In genomic region chr7:143906895-143907294, GRCh38 we compare ENCODE assay signal across 27 cellular contexts. TPM values are rescaled to one million over a fixed set of nuclear protein-coding genes. Genes with fewer than 3 reads are reported as not detected.
DNase-seq lines count a peak whose midpoint lies in the region; ATAC-seq, FAIRE-seq and TF ChIP-seq lines count a peak whose summit lies in the region.
"Had no signal": no experiment of that assay in that cellular context is flagged by ENCODE, and none has a peak within 500 bp of the region (broad histone marks: within the 10 kb centered on the region; RNA-seq: fewer than 3 reads in every experiment).

No MANE protein-coding gene starts in this region.

- no peak overlapping the region for H2BK15ac ChIP-seq in H1 (ENCODE audit: low read length)

- no peak overlapping the region for H2BK120ac ChIP-seq in H1 (replicated peaks; ENCODE audit: low read depth, low read length)

- H3K9me3 ChIP-seq in H1 (ENCODE audit: insufficient read depth in 2 of 2, low read depth in 1 of 2, low read length in 1 of 2) = no peaks in the 10 kb centered on the region
- no peaks in the 10 kb centered on the region for H3K9me3 ChIP-seq in HepG2 (ENCODE audit: low read length)
- H3K9me3 ChIP-seq: MG63 had no signal

- no peak overlapping the region for H3K23ac ChIP-seq in H1 (ENCODE audit: insufficient read length)

- H2AFZ ChIP-seq in H1 (ENCODE audit: low read length) (no peak overlapping the region), HepG2 (ENCODE audit: low read length) (no peak overlapping the region)
- H2AFZ ChIP-seq: GM23248 had no signal

- peak; percentile 83 for ATAC-seq in HepG2
- ATAC-seq in GM18502 (IDR thresholded peaks at IDR 0.05; ENCODE audit: poor library complexity, unreplicated experiment) = no peak

- H3K79me2 ChIP-seq in H1 (ENCODE audit: control insufficient read depth in 1 of 2, insufficient read depth in 2 of 2, low read length in 2 of 2) = no peaks in the 10 kb centered on the region
- no peaks in the 10 kb centered on the region for H3K79me2 ChIP-seq in HepG2 (ENCODE audit: insufficient read depth, low read length)

- H3K36me3 ChIP-seq in H1 (ENCODE audit: control insufficient read depth in 2 of 4, insufficient read depth in 4 of 4, low read length in 3 of 4) (no peaks in the 10 kb centered on the region), HepG2 (replicated peaks in 1 of 2; ENCODE audit: control insufficient read depth in 1 of 2, insufficient read depth in 2 of 2, low read length in 2 of 2) (no peaks in the 10 kb centered on the region)
- H3K36me3 ChIP-seq: MG63 had no signal

- no peak overlapping the region for H2BK12ac ChIP-seq in H1 (ENCODE audit: low read depth, low read length)

- no peak overlapping the region for H2BK20ac ChIP-seq in H1 (ENCODE audit: low read length)

- no peak overlapping the region for H4K91ac ChIP-seq in H1 (replicated peaks; ENCODE audit: insufficient read length, low read length)

- no peaks in the 10 kb centered on the region for H3K27me3 ChIP-seq in H1 (replicated peaks in 1 of 4; ENCODE audit: control insufficient read depth in 3 of 4, extremely low read depth in 1 of 4, insufficient read depth in 3 of 4, low read length in 3 of 4)
- no peaks in the 10 kb centered on the region for H3K27me3 ChIP-seq in HepG2 (ENCODE audit: control insufficient read depth in 1 of 2, insufficient read depth in 2 of 2, low read length in 2 of 2)
- H3K27me3 ChIP-seq: MG63 had no signal

- H4K8ac ChIP-seq in H1 (ENCODE audit: extremely low read depth, insufficient read depth, low read length) = no peak overlapping the region

- CTCF ChIA-PET in H1 (lab: Charles Lee; ENCODE audit: partially characterized antibody) (no interaction called here), HepG2 (lab: Yijun Ruan, JAX; ENCODE audit: low intra/inter-chr PET ratio, low total read pairs) (no interaction called here)

- H4K5ac ChIP-seq in H1 (ENCODE audit: insufficient read length, low read depth, low read length) = no peak overlapping the region

- no peak overlapping the region for H3K9ac ChIP-seq in H1 (replicated peaks in 1 of 4; ENCODE audit: extremely low read depth in 1 of 4, low read depth in 3 of 4, low read length in 3 of 4)
- H3K9ac ChIP-seq in HepG2 (ENCODE audit: insufficient read depth, low read depth, low read length) = peak overlapping the region; percentile 53
- H3K9ac ChIP-seq: GM23248 had no signal

- TF ChIP-seq EP300 in H1 (IDR thresholded peaks at IDR 0.05; ENCODE audit: borderline replicate concordance in 1 of 2, low read depth in 2 of 2, low read length in 2 of 2) (peak; percentile 22 to 55; a peak in 2 of 3 replicates), HepG2 (IDR thresholded peaks at IDR 0.05; ENCODE audit: low read depth in 2 of 2, low read length in 2 of 2) (peak; percentile 93 to 95), HepG2 (CRISPR knock-in tag; IDR thresholded peaks at IDR 0.05; ENCODE audit: borderline replicate concordance) (peak; percentile 90)

- DNase-seq in NCI-H2107 treated with DMSO at 0.1 percent for 48 hours (lab: John Stamatoyannopoulos, UW; ENCODE audit: unreplicated experiment) (peak; percentile 23), NCI-H2107 (lab: John Stamatoyannopoulos, UW) (no peak), H1 (ENCODE audit: low read depth in 1 of 2, low spot score in 2 of 2) (peak in 1 of 2 experiments; percentile 69), HepG2 (ENCODE audit: low spot score) (peak; percentile 97), coronary artery (ENCODE audit: low spot score) (no peak), GM10266 (ENCODE audit: extremely low spot score) (no peak)
- DNase-seq in activated CD8-positive, alpha-beta memory T cell treated with anti-CD3 and anti-CD28 coated beads, Interleukin-2, amount 50 U/mL, for 48 hours = no peak
- DNase-seq: 8988T; Calu3; DMS53; GM23248; HFFc6; IMR-90; Karpas-422; MG63; NCI-H1092; NCI-H1694 treated with DMSO at 0.1 percent for 48 hours; NCI-H2171; NCI-H446 treated with DMSO at 0.1 percent for 48 hours; NK-92 treated with Interleukin-12 subunit alpha and Interleukin-12 subunit beta, amount 100 ng/mL, for 24 hours; OCI-M1; SIG-M5 had no signal

- TF ChIP-seq RAD21 in H1 (IDR thresholded peaks at IDR 0.05 in 1 of 2, conservative IDR thresholded peaks at IDR 0.05 in 1 of 2; ENCODE audit: low read depth in 2 of 2, low read length in 2 of 2) (peak in 1 of 2 experiments; percentile 4; a peak in 1 of 4 replicates), HepG2 (CRISPR knock-in tag; IDR thresholded peaks at IDR 0.05) (peak; percentile 47; the same call in 1 of the 2 replicates)

- TF ChIP-seq CTCF in H1 (IDR thresholded peaks at IDR 0.05; ENCODE audit: control extremely low read depth in 1 of 3, insufficient read depth in 1 of 3, low read depth in 1 of 3, low read length in 3 of 3) = no peak
- peak; percentile 18; the same call in 1 of the 2 replicates for TF ChIP-seq CTCF in HepG2 (CRISPR knock-in tag; IDR thresholded peaks at IDR 0.05)
- TF ChIP-seq CTCF in coronary artery (IDR thresholded peaks at IDR 0.05) = no peak
- TF ChIP-seq CTCF in GM10266 (IDR thresholded peaks at IDR 0.05; ENCODE audit: control insufficient read depth, insufficient read depth, low read depth, missing control alignments) = no peak

- in situ Hi-C loops in HepG2 (cut with HindIII; ENCODE audit: extremely low pct_ligation_motif_present, low pct_unique_long_range_greater_than_20kb) = loop anchor here (25.0 kb wide), 1 partner anchor 520 kb away; the partner anchor contains the start of gene ZYX

- no peaks in the 10 kb centered on the region; the same call in 1 of the 2 replicates for H3K23me2 ChIP-seq in H1 (ENCODE audit: low read depth, low read length)

- TF ChIP-seq POLR2A in H1 (IDR thresholded peaks at IDR 0.05; ENCODE audit: control extremely low read depth in 1 of 2, low read depth in 2 of 2, low read length in 2 of 2) = no peak
- peak in 1 of 2 experiments; percentile 31; a peak in 1 of 4 replicates for TF ChIP-seq POLR2A in HepG2 (IDR thresholded peaks at IDR 0.05; ENCODE audit: insufficient read depth in 1 of 2, low read depth in 2 of 2, low read length in 2 of 2)

- peak overlapping the region in 1 of 4 experiments; percentile 13; a peak in 1 of 8 replicates for H3K4me3 ChIP-seq in H1 (ENCODE audit: extremely low read depth in 1 of 4, insufficient read depth in 2 of 4, low read depth in 3 of 4, low read length in 4 of 4)
- peak overlapping the region in 1 of 3 experiments; percentile 14; a peak in 1 of 6 replicates for H3K4me3 ChIP-seq in HepG2 (replicated peaks in 1 of 3; ENCODE audit: insufficient read depth in 1 of 3, low read depth in 2 of 3, low read length in 3 of 3)
- no peak overlapping the region for H3K4me3 ChIP-seq in coronary artery
- H3K4me3 ChIP-seq: GM23248, MG63 had no signal

- no peak overlapping the region for H3K4ac ChIP-seq in H1 (replicated peaks; ENCODE audit: insufficient read length, low read depth, low read length)

- H3K27ac ChIP-seq in H1 (ENCODE audit: low read depth, low read length) (no peak overlapping the region), HepG2 (ENCODE audit: extremely low read length, insufficient read depth, low read length) (peak overlapping the region; percentile 99), coronary artery (no peak overlapping the region)
- H3K27ac ChIP-seq: GM23248 had no signal

- POLR2A ChIA-PET in H1 (lab: Charles Lee; ENCODE audit: partially characterized antibody) = no interaction called here
- POLR2A ChIA-PET in HepG2 (lab: Yijun Ruan, JAX) = interaction anchor here (9.4 kb wide), 1 partner anchor 24 kb away, joined by 174 read pairs; no protein-coding TSS in a partner anchor

- no peak overlapping the region for H3K56ac ChIP-seq in H1 (replicated peaks; ENCODE audit: insufficient read length, low read depth, low read length)

- H2AK5ac ChIP-seq in H1 (ENCODE audit: low read depth, low read length) = no peak overlapping the region

- BruUV-seq in HepG2 (replicated peaks; lab: Mats Ljungman, UMichigan) = no TSS peak

- peak; percentile 86 for FAIRE-seq in H1 (lab: Jason Lieb, UNC)
- FAIRE-seq in HepG2 (lab: Jason Lieb, UNC) = peak; percentile 97
- FAIRE-seq: GM18507 had no signal

- no peak overlapping the region; the same call in 1 of the 2 replicates for H3K18ac ChIP-seq in H1 (ENCODE audit: extremely low read depth, low read length)

- no peak overlapping the region for H3K14ac ChIP-seq in H1 (ENCODE audit: insufficient read length)

- H4K20me1 ChIP-seq in H1 (replicated peaks in 1 of 2; ENCODE audit: control insufficient read depth in 1 of 2, insufficient read depth in 2 of 2, low read length in 2 of 2) = no peaks in the 10 kb centered on the region
- no peaks in the 10 kb centered on the region for H4K20me1 ChIP-seq in HepG2 (ENCODE audit: insufficient read depth, low read length)

- H3K4me1 ChIP-seq in H1 (replicated peaks in 1 of 4; ENCODE audit: control insufficient read depth in 3 of 4, insufficient read depth in 4 of 4, low read length in 3 of 4) = peaks cover 6 to 24% (median 18%) of the 10 kb centered on the region in 4 experiments; a peak in 6 of 7 replicates
- peaks cover 82% of the 10 kb centered on the region for H3K4me1 ChIP-seq in HepG2 (ENCODE audit: insufficient read depth, low read length)

- H2BK5ac ChIP-seq in H1 (ENCODE audit: low read depth, low read length) = peak overlapping the region; percentile 26; the same call in 1 of the 2 replicates

- WGBS in H1 (ENCODE audit: extremely low coverage in 1 of 2, insufficient coverage in 1 of 2, insufficient read length in 1 of 2, insufficient replicate concordance in 2 of 2, low coverage in 1 of 2, low lambda C conversion rate in 2 of 2, missing lambda C conversion rate in 1 of 2), 2 experiments = 9% methylated on average over 5 of the region's 5 CpGs; no CpG with 5 or more reads in 1 of the 2 experiments
- WGBS in HepG2 (ENCODE audit: low lambda C conversion rate) = 2% methylated on average over 5 of the region's 5 CpGs

- intact Hi-C loops in HepG2 (cut with micrococcal nuclease; ENCODE audit: unreplicated experiment) = no loop called here

- no peaks in the 10 kb centered on the region for H3K79me1 ChIP-seq in H1 (ENCODE audit: low read depth, low read length)

- peak overlapping the region; percentile 3 to 45; a peak in 2 of 4 replicates for H3K4me2 ChIP-seq in H1 (ENCODE audit: insufficient read depth in 1 of 2, low read depth in 2 of 2, low read length in 2 of 2)
- H3K4me2 ChIP-seq in HepG2 (ENCODE audit: low read depth, low read length) = peak overlapping the region; percentile 69

RNA-seq across cellular contexts. Expression of gene TCAF1, which starts 4.9 kb away (rescaled TPM):
- 28.0 and 30.7 TPM in 2 replicates for total RNA-seq in H1 (2021; fragmentation: NEBNext Ultra II Directional; extraction: Animal tissue kit (Norgen Biotek cat#: 25700))
- polyA plus RNA-seq in H1 (2011; rRNA removed) (9.6 and 20.4 TPM in 2 replicates), HepG2 (2011; rRNA removed) (36.2 and 40.0 TPM in 2 replicates)
- 13.1 TPM for polyA plus RNA-seq in H1 (2011; cell fraction: cytosol; rRNA removed)
- polyA plus RNA-seq in H1 (2011; cell fraction: nucleus; rRNA removed) = 139 TPM
- polyA plus RNA-seq in H1 (2012, experiment 1 of 2) = 17.7 to 30.8 TPM (median 24.7 TPM) in 4 replicates
- 2.5 TPM for polyA plus RNA-seq in H1 (2012, experiment 2 of 2)
- 30.2 TPM for polyA plus RNA-seq in H1 (2013, experiment 1 of 2)
- 24.5 TPM for polyA plus RNA-seq in H1 (2013, experiment 2 of 2)
- polyA minus RNA-seq in H1 (2011; rRNA and poly(A)+ RNA removed) = 83.8 and 85.3 TPM in 2 replicates
- polyA minus RNA-seq in H1 (2011; cell fraction: cytosol; rRNA and poly(A)+ RNA removed) = 22.4 TPM
- 53.6 TPM for polyA minus RNA-seq in H1 (2011; cell fraction: nucleus; rRNA and poly(A)+ RNA removed)
- 101 and 124 TPM in 2 replicates for total RNA-seq in HepG2 (2016; rRNA removed; fragmentation: Illumina TruSeq; extraction: Trizol)
- 3.7 and 4.9 TPM in 2 replicates for total RNA-seq in HepG2 (2016; cell fraction: cytosol; rRNA removed; fragmentation: Illumina TruSeq; extraction: Trizol; ENCODE audit: low read depth)
- total RNA-seq in HepG2 (2016; cell fraction: insoluble cytoplasmic fraction; rRNA removed; fragmentation: Illumina TruSeq; extraction: Trizol) = 101 and 104 TPM in 2 replicates
- 19.6 and 22.3 TPM in 2 replicates for total RNA-seq in HepG2 (2016; cell fraction: membrane; rRNA removed; fragmentation: Illumina TruSeq; extraction: Trizol)
- 68.3 and 72.5 TPM in 2 replicates for total RNA-seq in HepG2 (2016; cell fraction: nucleus; rRNA removed; fragmentation: Illumina TruSeq; extraction: Trizol)
- 25.8 and 27.9 TPM in 2 replicates for polyA plus RNA-seq in HepG2 (2011; cell fraction: cytosol; rRNA removed)
- 28.0 and 33.8 TPM in 2 replicates for polyA plus RNA-seq in HepG2 (2011; cell fraction: nucleus; rRNA removed)
- 62.6 and 65.1 TPM in 2 replicates for polyA plus RNA-seq in HepG2 (2012)
- polyA plus RNA-seq in HepG2 (2016; cell fraction: cytosol; fragmentation: Illumina TruSeq; extraction: Trizol; ENCODE audit: low read depth) = 1.7 and 2.1 TPM in 2 replicates
- polyA plus RNA-seq in HepG2 (2016; cell fraction: insoluble cytoplasmic fraction; fragmentation: Illumina TruSeq; extraction: Trizol; ENCODE audit: low read depth) = 67.8 and 76.7 TPM in 2 replicates
- 4.5 and 5.8 TPM in 2 replicates for polyA plus RNA-seq in HepG2 (2016; cell fraction: membrane; fragmentation: Illumina TruSeq; extraction: Trizol; ENCODE audit: low read depth)
- polyA plus RNA-seq in HepG2 (2016; cell fraction: nucleus; fragmentation: Illumina TruSeq; extraction: Trizol; ENCODE audit: insufficient read depth, low read depth) = 55.2 and 55.9 TPM in 2 replicates
- 43.9 and 200 TPM in 2 replicates for polyA minus RNA-seq in HepG2 (2011; rRNA and poly(A)+ RNA removed; ENCODE audit: low replicate concordance)
- 52.7 and 61.0 TPM in 2 replicates for polyA minus RNA-seq in HepG2 (2011; cell fraction: cytosol; rRNA and poly(A)+ RNA removed)
- 51.2 and 68.0 TPM in 2 replicates for polyA minus RNA-seq in HepG2 (2011; cell fraction: nucleus; rRNA and poly(A)+ RNA removed)

RNA-seq across cellular contexts. Expression of gene OR2F2, which starts 28.1 kb away (rescaled TPM):
- total RNA-seq in H1 (2021; fragmentation: NEBNext Ultra II Directional; extraction: Animal tissue kit (Norgen Biotek cat#: 25700)) = not detected in 2 replicates
- polyA plus RNA-seq in H1 (2011; rRNA removed) = not detected in 2 replicates
- not detected for polyA plus RNA-seq in H1 (2011; cell fraction: cytosol; rRNA removed)
- not detected for polyA plus RNA-seq in H1 (2011; cell fraction: nucleus; rRNA removed)
- not detected in 4 replicates for polyA plus RNA-seq in H1 (2012, experiment 1 of 2)
- not detected for polyA plus RNA-seq in H1 (2012, experiment 2 of 2)
- not detected for polyA plus RNA-seq in H1 (2013, experiment 1 of 2)
- polyA plus RNA-seq in H1 (2013, experiment 2 of 2) = not detected
- not detected in 2 replicates for polyA minus RNA-seq in H1 (2011; rRNA and poly(A)+ RNA removed)
- not detected for polyA minus RNA-seq in H1 (2011; cell fraction: cytosol; rRNA and poly(A)+ RNA removed)
- polyA minus RNA-seq in H1 (2011; cell fraction: nucleus; rRNA and poly(A)+ RNA removed) = 0.60 TPM
- 0.13 TPM in 1 of 2 replicates, not detected in the other for total RNA-seq in HepG2 (2016; rRNA removed; fragmentation: Illumina TruSeq; extraction: Trizol)
- total RNA-seq in HepG2 (2016; cell fraction: cytosol; rRNA removed; fragmentation: Illumina TruSeq; extraction: Trizol; ENCODE audit: low read depth) = not detected in 2 replicates
- total RNA-seq in HepG2 (2016; cell fraction: insoluble cytoplasmic fraction; rRNA removed; fragmentation: Illumina TruSeq; extraction: Trizol) = 0.13 TPM in 1 of 2 replicates, not detected in the other
- not detected in 2 replicates for total RNA-seq in HepG2 (2016; cell fraction: membrane; rRNA removed; fragmentation: Illumina TruSeq; extraction: Trizol)
- 0.34 and 0.37 TPM in 2 replicates for total RNA-seq in HepG2 (2016; cell fraction: nucleus; rRNA removed; fragmentation: Illumina TruSeq; extraction: Trizol)
- not detected in 2 replicates for polyA plus RNA-seq in HepG2 (2011; rRNA removed)
- polyA plus RNA-seq in HepG2 (2011; cell fraction: cytosol; rRNA removed) = not detected in 2 replicates
- 0.36 and 0.59 TPM in 2 replicates for polyA plus RNA-seq in HepG2 (2011; cell fraction: nucleus; rRNA removed)
- polyA plus RNA-seq in HepG2 (2012) = not detected in 2 replicates
- polyA plus RNA-seq in HepG2 (2016; cell fraction: cytosol; fragmentation: Illumina TruSeq; extraction: Trizol; ENCODE audit: low read depth) = not detected in 2 replicates
- not detected in 2 replicates for polyA plus RNA-seq in HepG2 (2016; cell fraction: insoluble cytoplasmic fraction; fragmentation: Illumina TruSeq; extraction: Trizol; ENCODE audit: low read depth)
- polyA plus RNA-seq in HepG2 (2016; cell fraction: membrane; fragmentation: Illumina TruSeq; extraction: Trizol; ENCODE audit: low read depth) = not detected in 2 replicates
- not detected in 2 replicates for polyA plus RNA-seq in HepG2 (2016; cell fraction: nucleus; fragmentation: Illumina TruSeq; extraction: Trizol; ENCODE audit: insufficient read depth, low read depth)
- polyA minus RNA-seq in HepG2 (2011; rRNA and poly(A)+ RNA removed; ENCODE audit: low replicate concordance) = 4.9 TPM in 1 of 2 replicates, not detected in the other
- polyA minus RNA-seq in HepG2 (2011; cell fraction: cytosol; rRNA and poly(A)+ RNA removed) = not detected in 2 replicates
- polyA minus RNA-seq in HepG2 (2011; cell fraction: nucleus; rRNA and poly(A)+ RNA removed) = 2.2 TPM in 2 replicates
- total RNA-seq: Calu3; CD4-positive, alpha-beta memory T cell; GM23248; HFFc6; IMR-90; RPMI7951 had no signal
- polyA plus RNA-seq: BJ; CD4-positive, alpha-beta memory T cell; GM23248; IMR-90 had no signal

RNA-seq across cellular contexts. Expression of gene OR2F1, which starts 47.7 kb away (rescaled TPM):
- total RNA-seq in H1 (2021; fragmentation: NEBNext Ultra II Directional; extraction: Animal tissue kit (Norgen Biotek cat#: 25700)) = 0.19 TPM in 1 of 2 replicates, not detected in the other
- polyA plus RNA-seq in H1 (2011; rRNA removed) = 0.08 TPM in 1 of 2 replicates, not detected in the other
- not detected for polyA plus RNA-seq in H1 (2011; cell fraction: cytosol; rRNA removed)
- not detected for polyA plus RNA-seq in H1 (2011; cell fraction: nucleus; rRNA removed)
- polyA plus RNA-seq in H1 (2012, experiment 1 of 2) = not detected in 4 replicates
- polyA plus RNA-seq in H1 (2012, experiment 2 of 2) = not detected
- 0.20 TPM for polyA plus RNA-seq in H1 (2013, experiment 1 of 2)
- polyA plus RNA-seq in H1 (2013, experiment 2 of 2) = 0.31 TPM
- polyA minus RNA-seq in H1 (2011; rRNA and poly(A)+ RNA removed) = 0.41 TPM in 1 of 2 replicates, not detected in the other
- not detected for polyA minus RNA-seq in H1 (2011; cell fraction: cytosol; rRNA and poly(A)+ RNA removed)
- polyA minus RNA-seq in H1 (2011; cell fraction: nucleus; rRNA and poly(A)+ RNA removed) = not detected
- total RNA-seq in HepG2 (2016; rRNA removed; fragmentation: Illumina TruSeq; extraction: Trizol) = 0.90 and 1.5 TPM in 2 replicates
- total RNA-seq in HepG2 (2016; cell fraction: cytosol; rRNA removed; fragmentation: Illumina TruSeq; extraction: Trizol; ENCODE audit: low read depth) = 0.40 and 0.88 TPM in 2 replicates
- 1.4 TPM in 2 replicates for total RNA-seq in HepG2 (2016; cell fraction: insoluble cytoplasmic fraction; rRNA removed; fragmentation: Illumina TruSeq; extraction: Trizol)
- 0.65 and 0.79 TPM in 2 replicates for total RNA-seq in HepG2 (2016; cell fraction: membrane; rRNA removed; fragmentation: Illumina TruSeq; extraction: Trizol)
- total RNA-seq in HepG2 (2016; cell fraction: nucleus; rRNA removed; fragmentation: Illumina TruSeq; extraction: Trizol) = 3.2 and 3.8 TPM in 2 replicates
- 0.35 and 0.36 TPM in 2 replicates for polyA plus RNA-seq in HepG2 (2011; rRNA removed)
- polyA plus RNA-seq in HepG2 (2011; cell fraction: cytosol; rRNA removed) = 0.16 and 0.51 TPM in 2 replicates
- polyA plus RNA-seq in HepG2 (2011; cell fraction: nucleus; rRNA removed) = 0.45 and 0.62 TPM in 2 replicates
- polyA plus RNA-seq in HepG2 (2012) = 2.4 TPM in 1 of 2 replicates, not detected in the other
- polyA plus RNA-seq in HepG2 (2016; cell fraction: cytosol; fragmentation: Illumina TruSeq; extraction: Trizol; ENCODE audit: low read depth) = 0.49 and 0.78 TPM in 2 replicates
- polyA plus RNA-seq in HepG2 (2016; cell fraction: insoluble cytoplasmic fraction; fragmentation: Illumina TruSeq; extraction: Trizol; ENCODE audit: low read depth) = 0.47 and 0.98 TPM in 2 replicates
- polyA plus RNA-seq in HepG2 (2016; cell fraction: membrane; fragmentation: Illumina TruSeq; extraction: Trizol; ENCODE audit: low read depth) = 0.63 and 1.0 TPM in 2 replicates
- polyA plus RNA-seq in HepG2 (2016; cell fraction: nucleus; fragmentation: Illumina TruSeq; extraction: Trizol; ENCODE audit: insufficient read depth, low read depth) = 1.4 and 2.3 TPM in 2 replicates
- 4.0 TPM in 1 of 2 replicates, not detected in the other for polyA minus RNA-seq in HepG2 (2011; rRNA and poly(A)+ RNA removed; ENCODE audit: low replicate concordance)
- not detected in 2 replicates for polyA minus RNA-seq in HepG2 (2011; cell fraction: cytosol; rRNA and poly(A)+ RNA removed)
- polyA minus RNA-seq in HepG2 (2011; cell fraction: nucleus; rRNA and poly(A)+ RNA removed) = 4.9 and 7.5 TPM in 2 replicates
- total RNA-seq: Calu3; CD4-positive, alpha-beta memory T cell; GM23248; HFFc6; IMR-90; RPMI7951 had no signal
- polyA plus RNA-seq: BJ; CD4-positive, alpha-beta memory T cell; GM23248; IMR-90 had no signal

Comparison
In these comparisons a context has a peak if more than half of its experiments do, and no peak if none do; other contexts are left out.
1. DNase-seq: peak in NCI-H2107 treated with DMSO at 0.1 percent for 48 hours (single experiment) and HepG2 (single experiment); none in NCI-H2107 (single experiment), coronary artery (single experiment), GM10266 (single experiment) and activated CD8-positive, alpha-beta memory T cell treated with anti-CD3 and anti-CD28 coated beads, Interleukin-2, amount 50 U/mL, for 48 hours (single experiment).